Comparison of ENCODE assay signal across 12 cellular contexts in genomic region chr3:71195492-71195891, GRCh38.
DNase-seq lines count a peak whose midpoint lies in the region; ATAC-seq and TF ChIP-seq lines count a peak whose summit lies in the region.
"Had no signal": no experiment of that assay in that cellular context is flagged by ENCODE, and none has a peak within 500 bp of the region (broad histone marks: within the 10 kb centered on the region; RNA-seq: fewer than 3 reads in every experiment).

No MANE protein-coding gene starts in this region.

- TF ChIP-seq CTCF in AG09319 (IDR thresholded peaks at IDR 0.05; ENCODE audit: low read depth, low read length): no peak
- no peak for TF ChIP-seq CTCF in HFF-Myc (IDR thresholded peaks at IDR 0.05; ENCODE audit: low read depth, low read length, missing control alignments)
- no peak for TF ChIP-seq CTCF in body of pancreas (IDR thresholded peaks at IDR 0.05)

- peak; percentile 52 for DNase-seq in AG09319 (ENCODE audit: extremely low read depth, low read depth)
- DNase-seq in HFF-Myc (ENCODE audit: extremely low read depth, low read depth): peak; percentile 29
- DNase-seq in SJSA1 (ENCODE audit: low read depth in 1 of 2, low spot score in 2 of 2): peak; percentile 50 to 65
- DNase-seq in glomerular visceral epithelial cell (ENCODE audit: extremely low spot score): peak; percentile 23
- DNase-seq in NCI-H1694 treated with DMSO at 0.1 percent for 48 hours (lab: John Stamatoyannopoulos, UW): no peak
- no peak for DNase-seq in stimulated activated CD4-positive, alpha-beta T cell treated with anti-CD3 and anti-CD28 coated beads, Interleukin-4, amount 100 ng/mL, for 4 hours
- DNase-seq in body of pancreas: no peak
- DNase-seq: left ventricle myocardium superior, NCI-H524, pancreas, T-helper 2 cell had no signal

- H3K9me3 ChIP-seq in SJSA1 (replicated peaks): no peaks in the 10 kb centered on the region
- no peaks in the 10 kb centered on the region for H3K9me3 ChIP-seq in body of pancreas
- H3K9me3 ChIP-seq: pancreas had no signal

- H3K4me3 ChIP-seq in HFF-Myc (replicated peaks; ENCODE audit: low read depth, low read length): no peak overlapping the region
- H3K4me3 ChIP-seq in SJSA1: no peak overlapping the region
- no peak overlapping the region for H3K4me3 ChIP-seq in body of pancreas
- H3K4me3 ChIP-seq: pancreas had no signal

- H3K27ac ChIP-seq in SJSA1 (peak overlapping the region; percentile 16; the same call in 1 of the 2 replicates), body of pancreas (no peak overlapping the region)
- H3K27ac ChIP-seq: pancreas had no signal

- ATAC-seq in HG03439 (IDR thresholded peaks at IDR 0.05; ENCODE audit: unreplicated experiment) (no peak), body of pancreas (no peak)
- ATAC-seq: left ventricle myocardium superior, pancreas had no signal

- TF ChIP-seq POLR2A in body of pancreas (IDR thresholded peaks at IDR 0.05): no peak

- peaks cover 31% of the 10 kb centered on the region for H3K4me1 ChIP-seq in SJSA1 (replicated peaks)
- peaks cover 13% of the 10 kb centered on the region for H3K4me1 ChIP-seq in body of pancreas

- no peaks in the 10 kb centered on the region for H3K36me3 ChIP-seq in SJSA1
- no peaks in the 10 kb centered on the region for H3K36me3 ChIP-seq in body of pancreas (replicated peaks in 1 of 2; ENCODE audit: insufficient read depth in 1 of 2, low read depth in 2 of 2)
- H3K36me3 ChIP-seq: pancreas had no signal

- H3K27me3 ChIP-seq in SJSA1 (replicated peaks) (no peaks in the 10 kb centered on the region), body of pancreas (no peaks in the 10 kb centered on the region)
- H3K27me3 ChIP-seq: pancreas had no signal

- intact Hi-C loops in body of pancreas (cut with DNase I): no loop called here

- WGBS in body of pancreas, 2 donors: 47 to 63% methylated on average over 5 of the region's 5 CpGs

Comparison
In these comparisons a context has a peak if more than half of its experiments do, and no peak if none do; other contexts are left out.
1. DNase-seq: peak in AG09319 (single experiment), HFF-Myc (single experiment), SJSA1 (2 of 2) and glomerular visceral epithelial cell (single experiment); none in NCI-H1694 treated with DMSO at 0.1 percent for 48 hours (single experiment), stimulated activated CD4-positive, alpha-beta T cell treated with anti-CD3 and anti-CD28 coated beads, Interleukin-4, amount 100 ng/mL, for 4 hours (0 of 2) and body of pancreas (0 of 4).